2 cellular contexts compared by ENCODE assay signal in the genomic region with DNA sequence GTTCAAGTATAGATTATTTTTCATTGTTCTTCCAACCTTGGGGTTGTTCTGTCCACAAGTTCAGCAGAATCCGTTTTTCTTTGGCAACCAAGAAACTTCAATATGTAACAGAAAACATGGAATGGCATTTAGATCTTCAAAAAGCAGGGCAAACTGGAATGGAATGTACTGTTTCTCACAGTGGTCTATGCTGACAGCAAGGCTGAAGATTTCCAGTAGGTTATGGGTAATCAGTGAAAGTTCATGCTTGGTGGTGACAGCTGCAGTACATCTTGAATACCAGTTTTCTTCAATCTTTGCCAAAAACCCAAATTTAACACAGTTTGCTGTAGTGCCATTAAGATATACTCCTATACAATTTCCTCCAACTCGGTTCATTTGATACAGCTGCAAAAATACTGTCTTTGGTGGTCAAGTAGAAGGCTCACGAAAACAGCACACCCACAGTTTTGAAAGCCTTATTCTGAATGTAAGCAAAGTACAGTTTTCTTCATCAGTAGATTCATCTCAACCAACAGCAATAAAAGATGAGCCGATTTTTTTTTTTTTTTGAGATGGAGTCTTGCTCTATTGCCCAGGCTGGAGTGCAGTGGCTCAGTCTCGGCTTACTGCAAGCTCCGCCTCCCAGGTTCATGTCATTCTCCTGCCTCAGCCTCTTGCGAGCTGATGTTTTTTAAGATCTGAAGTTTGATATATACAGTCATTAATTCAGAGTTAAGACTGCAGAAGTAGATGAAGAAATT.
TF ChIP-seq lines count a peak whose summit lies in the region.

No MANE protein-coding gene starts in this region.

TF ChIP-seq in HepG2, 621 proteins besides CTCF, POLR2A, EP300 and RAD21:
- TF ChIP-seq RBFOX2 (IDR thresholded peaks at IDR 0.05; ENCODE audit: low read depth, low read length) (0 out of 2 replicates have a peak, but pooled peaks have one; percentile 17), ZFP36 (IDR thresholded peaks at IDR 0.05; ENCODE audit: borderline replicate concordance, low read depth, low read length, partially characterized antibody) (no peak), TSC22D2 (CRISPR knock-in tag; IDR thresholded peaks at IDR 0.05; ENCODE audit: borderline replicate concordance) (no peak), MTA3 (CRISPR knock-in tag; IDR thresholded peaks at IDR 0.05) (no peak), ZNF121 (CRISPR knock-in tag; IDR thresholded peaks at IDR 0.05) (peak; percentile 83), TCF7 (IDR thresholded peaks at IDR 0.05; ENCODE audit: low read depth) (no peak), NR2F6 (IDR thresholded peaks at IDR 0.05) (no peak), NR2F6 (CRISPR knock-in tag; IDR thresholded peaks at IDR 0.05) (no peak), SIX1 (CRISPR knock-in tag; IDR thresholded peaks at IDR 0.05; ENCODE audit: borderline replicate concordance) (no peak), ZNF788 (CRISPR knock-in tag; IDR thresholded peaks at IDR 0.05; ENCODE audit: borderline replicate concordance) (no peak)
- TF ChIP-seq, protein P1, sequence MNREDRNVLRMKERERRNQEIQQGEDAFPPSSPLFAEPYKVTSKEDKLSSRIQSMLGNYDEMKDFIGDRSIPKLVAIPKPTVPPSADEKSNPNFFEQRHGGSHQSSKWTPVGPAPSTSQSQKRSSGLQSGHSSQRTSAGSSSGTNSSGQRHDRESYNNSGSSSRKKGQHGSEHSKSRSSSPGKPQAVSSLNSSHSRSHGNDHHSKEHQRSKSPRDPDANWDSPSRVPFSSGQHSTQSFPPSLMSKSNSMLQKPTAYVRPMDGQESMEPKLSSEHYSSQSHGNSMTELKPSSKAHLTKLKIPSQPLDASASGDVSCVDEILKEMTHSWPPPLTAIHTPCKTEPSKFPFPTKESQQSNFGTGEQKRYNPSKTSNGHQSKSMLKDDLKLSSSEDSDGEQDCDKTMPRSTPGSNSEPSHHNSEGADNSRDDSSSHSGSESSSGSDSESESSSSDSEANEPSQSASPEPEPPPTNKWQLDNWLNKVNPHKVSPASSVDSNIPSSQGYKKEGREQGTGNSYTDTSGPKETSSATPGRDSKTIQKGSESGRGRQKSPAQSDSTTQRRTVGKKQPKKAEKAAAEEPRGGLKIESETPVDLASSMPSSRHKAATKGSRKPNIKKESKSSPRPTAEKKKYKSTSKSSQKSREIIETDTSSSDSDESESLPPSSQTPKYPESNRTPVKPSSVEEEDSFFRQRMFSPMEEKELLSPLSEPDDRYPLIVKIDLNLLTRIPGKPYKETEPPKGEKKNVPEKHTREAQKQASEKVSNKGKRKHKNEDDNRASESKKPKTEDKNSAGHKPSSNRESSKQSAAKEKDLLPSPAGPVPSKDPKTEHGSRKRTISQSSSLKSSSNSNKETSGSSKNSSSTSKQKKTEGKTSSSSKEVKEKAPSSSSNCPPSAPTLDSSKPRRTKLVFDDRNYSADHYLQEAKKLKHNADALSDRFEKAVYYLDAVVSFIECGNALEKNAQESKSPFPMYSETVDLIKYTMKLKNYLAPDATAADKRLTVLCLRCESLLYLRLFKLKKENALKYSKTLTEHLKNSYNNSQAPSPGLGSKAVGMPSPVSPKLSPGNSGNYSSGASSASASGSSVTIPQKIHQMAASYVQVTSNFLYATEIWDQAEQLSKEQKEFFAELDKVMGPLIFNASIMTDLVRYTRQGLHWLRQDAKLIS (CRISPR knock-in tag; IDR thresholded peaks at IDR 0.05): no peak
- TF ChIP-seq, protein P2, sequence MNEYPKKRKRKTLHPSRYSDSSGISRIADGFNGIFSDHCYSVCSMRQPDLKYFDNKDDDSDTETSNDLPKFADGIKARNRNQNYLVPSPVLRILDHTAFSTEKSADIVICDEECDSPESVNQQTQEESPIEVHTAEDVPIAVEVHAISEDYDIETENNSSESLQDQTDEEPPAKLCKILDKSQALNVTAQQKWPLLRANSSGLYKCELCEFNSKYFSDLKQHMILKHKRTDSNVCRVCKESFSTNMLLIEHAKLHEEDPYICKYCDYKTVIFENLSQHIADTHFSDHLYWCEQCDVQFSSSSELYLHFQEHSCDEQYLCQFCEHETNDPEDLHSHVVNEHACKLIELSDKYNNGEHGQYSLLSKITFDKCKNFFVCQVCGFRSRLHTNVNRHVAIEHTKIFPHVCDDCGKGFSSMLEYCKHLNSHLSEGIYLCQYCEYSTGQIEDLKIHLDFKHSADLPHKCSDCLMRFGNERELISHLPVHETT (CRISPR knock-in tag; conservative IDR thresholded peaks at IDR 0.05): no peak
- TF ChIP-seq, protein P3, sequence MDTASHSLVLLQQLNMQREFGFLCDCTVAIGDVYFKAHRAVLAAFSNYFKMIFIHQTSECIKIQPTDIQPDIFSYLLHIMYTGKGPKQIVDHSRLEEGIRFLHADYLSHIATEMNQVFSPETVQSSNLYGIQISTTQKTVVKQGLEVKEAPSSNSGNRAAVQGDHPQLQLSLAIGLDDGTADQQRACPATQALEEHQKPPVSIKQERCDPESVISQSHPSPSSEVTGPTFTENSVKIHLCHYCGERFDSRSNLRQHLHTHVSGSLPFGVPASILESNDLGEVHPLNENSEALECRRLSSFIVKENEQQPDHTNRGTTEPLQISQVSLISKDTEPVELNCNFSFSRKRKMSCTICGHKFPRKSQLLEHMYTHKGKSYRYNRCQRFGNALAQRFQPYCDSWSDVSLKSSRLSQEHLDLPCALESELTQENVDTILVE (CRISPR knock-in tag; IDR thresholded peaks at IDR 0.05): no peak
- TF ChIP-seq, protein P4, sequence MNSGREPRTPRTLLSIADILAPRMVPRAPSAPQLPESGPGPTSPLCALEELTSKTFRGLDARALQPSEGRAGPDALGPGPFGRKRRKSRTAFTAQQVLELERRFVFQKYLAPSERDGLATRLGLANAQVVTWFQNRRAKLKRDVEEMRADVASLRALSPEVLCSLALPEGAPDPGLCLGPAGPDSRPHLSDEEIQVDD (CRISPR knock-in tag; IDR thresholded peaks at IDR 0.05; ENCODE audit: borderline replicate concordance): no peak
- TF ChIP-seq, protein P5, sequence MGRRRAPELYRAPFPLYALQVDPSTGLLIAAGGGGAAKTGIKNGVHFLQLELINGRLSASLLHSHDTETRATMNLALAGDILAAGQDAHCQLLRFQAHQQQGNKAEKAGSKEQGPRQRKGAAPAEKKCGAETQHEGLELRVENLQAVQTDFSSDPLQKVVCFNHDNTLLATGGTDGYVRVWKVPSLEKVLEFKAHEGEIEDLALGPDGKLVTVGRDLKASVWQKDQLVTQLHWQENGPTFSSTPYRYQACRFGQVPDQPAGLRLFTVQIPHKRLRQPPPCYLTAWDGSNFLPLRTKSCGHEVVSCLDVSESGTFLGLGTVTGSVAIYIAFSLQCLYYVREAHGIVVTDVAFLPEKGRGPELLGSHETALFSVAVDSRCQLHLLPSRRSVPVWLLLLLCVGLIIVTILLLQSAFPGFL (CRISPR knock-in tag; IDR thresholded peaks at IDR 0.05): no peak

TF ChIP-seq in liver, 16 proteins besides CTCF, POLR2A, EP300 and RAD21:
- peak; percentile 8 for TF ChIP-seq NR2F2 (IDR thresholded peaks at IDR 0.05)
- TF ChIP-seq TAF1 (conservative IDR thresholded peaks at IDR 0.05): no peak
